In genomic region chr1:162035241-162035640, GRCh38 we compare ENCODE assay signal across 1 cellular context.
TF ChIP-seq lines count a peak whose summit lies in the region.

No MANE protein-coding gene starts in this region.

TF ChIP-seq in SK-N-SH treated with all-trans-retinoic acid at 6 μM for 48 hours, 23 proteins besides CTCF, POLR2A, EP300 and RAD21 (continued from another document):
- TF ChIP-seq TSHZ2 (CRISPR knock-in tag; IDR thresholded peaks at IDR 0.05) (no peak), PPARA (CRISPR knock-in tag; IDR thresholded peaks at IDR 0.05; ENCODE audit: borderline replicate concordance) (no peak), ARNTL (CRISPR knock-in tag; IDR thresholded peaks at IDR 0.05; ENCODE audit: borderline replicate concordance, low read depth) (no peak), ZNF565 (CRISPR knock-in tag; conservative IDR thresholded peaks at IDR 0.05; ENCODE audit: low read depth) (no peak), POU6F1 (CRISPR knock-in tag; IDR thresholded peaks at IDR 0.05; ENCODE audit: borderline replicate concordance, low read depth) (no peak), CSDC2 (CRISPR knock-in tag; IDR thresholded peaks at IDR 0.05) (no peak), ZFP30 (CRISPR knock-in tag; IDR thresholded peaks at IDR 0.05) (no peak), ZNF8 (CRISPR knock-in tag; IDR thresholded peaks at IDR 0.05) (no peak)
